Comparison of ENCODE assay signal across 2 cellular contexts in the genomic region with DNA sequence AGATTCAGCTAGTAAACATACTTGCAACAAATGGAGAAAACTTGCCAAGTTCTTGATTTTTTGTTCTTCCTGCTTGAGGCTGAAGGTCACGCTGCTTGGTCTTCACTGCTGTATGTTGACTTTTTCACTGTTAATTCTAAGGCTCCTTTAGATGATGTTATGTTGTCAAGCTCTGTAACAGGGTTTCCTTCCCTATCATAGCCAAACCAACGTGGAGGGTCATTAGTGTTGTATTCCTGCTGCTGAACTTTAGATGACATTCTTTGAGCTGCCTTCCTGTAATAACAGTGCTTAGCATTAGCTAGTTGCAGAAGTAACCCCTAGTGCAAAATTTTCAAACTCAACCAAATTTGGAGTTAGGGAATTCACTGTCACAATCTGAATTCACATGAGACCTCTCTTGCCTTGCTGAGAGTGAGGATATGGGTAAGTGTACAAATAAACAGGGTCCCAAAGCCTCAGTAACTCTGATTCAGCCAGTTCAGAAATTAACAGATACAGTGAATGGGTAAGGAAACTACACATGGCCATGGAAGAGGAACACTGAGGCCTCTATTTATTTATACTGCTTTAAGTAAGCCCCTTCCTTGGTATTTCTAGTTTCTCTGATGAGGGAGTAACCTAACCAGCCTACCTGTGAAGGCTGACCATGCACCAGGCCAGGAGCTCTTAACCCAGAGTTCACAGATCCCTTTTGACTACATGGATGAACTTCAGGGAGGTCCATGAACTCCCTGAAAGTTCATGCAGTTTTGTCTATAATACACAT.
TF ChIP-seq lines count a peak whose summit lies in the region.

No MANE protein-coding gene starts in this region.

TF ChIP-seq in SK-N-SH, 30 proteins besides CTCF, POLR2A, EP300 and RAD21 (continued from another document):
- TF ChIP-seq TAF1 (IDR thresholded peaks at IDR 0.05; ENCODE audit: borderline replicate concordance, low read depth, low read length) (no peak), MXI1 (IDR thresholded peaks at IDR 0.05; ENCODE audit: low read depth, low read length) (no peak), TEAD4 (IDR thresholded peaks at IDR 0.05; ENCODE audit: borderline replicate concordance, insufficient read depth) (no peak), GABPA (IDR thresholded peaks at IDR 0.05; ENCODE audit: low read depth) (no peak), MEF2A (IDR thresholded peaks at IDR 0.05; ENCODE audit: borderline replicate concordance, low read depth) (no peak)
- TF ChIP-seq, protein P1, sequence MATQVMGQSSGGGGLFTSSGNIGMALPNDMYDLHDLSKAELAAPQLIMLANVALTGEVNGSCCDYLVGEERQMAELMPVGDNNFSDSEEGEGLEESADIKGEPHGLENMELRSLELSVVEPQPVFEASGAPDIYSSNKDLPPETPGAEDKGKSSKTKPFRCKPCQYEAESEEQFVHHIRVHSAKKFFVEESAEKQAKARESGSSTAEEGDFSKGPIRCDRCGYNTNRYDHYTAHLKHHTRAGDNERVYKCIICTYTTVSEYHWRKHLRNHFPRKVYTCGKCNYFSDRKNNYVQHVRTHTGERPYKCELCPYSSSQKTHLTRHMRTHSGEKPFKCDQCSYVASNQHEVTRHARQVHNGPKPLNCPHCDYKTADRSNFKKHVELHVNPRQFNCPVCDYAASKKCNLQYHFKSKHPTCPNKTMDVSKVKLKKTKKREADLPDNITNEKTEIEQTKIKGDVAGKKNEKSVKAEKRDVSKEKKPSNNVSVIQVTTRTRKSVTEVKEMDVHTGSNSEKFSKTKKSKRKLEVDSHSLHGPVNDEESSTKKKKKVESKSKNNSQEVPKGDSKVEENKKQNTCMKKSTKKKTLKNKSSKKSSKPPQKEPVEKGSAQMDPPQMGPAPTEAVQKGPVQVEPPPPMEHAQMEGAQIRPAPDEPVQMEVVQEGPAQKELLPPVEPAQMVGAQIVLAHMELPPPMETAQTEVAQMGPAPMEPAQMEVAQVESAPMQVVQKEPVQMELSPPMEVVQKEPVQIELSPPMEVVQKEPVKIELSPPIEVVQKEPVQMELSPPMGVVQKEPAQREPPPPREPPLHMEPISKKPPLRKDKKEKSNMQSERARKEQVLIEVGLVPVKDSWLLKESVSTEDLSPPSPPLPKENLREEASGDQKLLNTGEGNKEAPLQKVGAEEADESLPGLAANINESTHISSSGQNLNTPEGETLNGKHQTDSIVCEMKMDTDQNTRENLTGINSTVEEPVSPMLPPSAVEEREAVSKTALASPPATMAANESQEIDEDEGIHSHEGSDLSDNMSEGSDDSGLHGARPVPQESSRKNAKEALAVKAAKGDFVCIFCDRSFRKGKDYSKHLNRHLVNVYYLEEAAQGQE (IDR thresholded peaks at IDR 0.05; ENCODE audit: low read depth, low read length), result no peak
- TF ChIP-seq, protein P2, sequence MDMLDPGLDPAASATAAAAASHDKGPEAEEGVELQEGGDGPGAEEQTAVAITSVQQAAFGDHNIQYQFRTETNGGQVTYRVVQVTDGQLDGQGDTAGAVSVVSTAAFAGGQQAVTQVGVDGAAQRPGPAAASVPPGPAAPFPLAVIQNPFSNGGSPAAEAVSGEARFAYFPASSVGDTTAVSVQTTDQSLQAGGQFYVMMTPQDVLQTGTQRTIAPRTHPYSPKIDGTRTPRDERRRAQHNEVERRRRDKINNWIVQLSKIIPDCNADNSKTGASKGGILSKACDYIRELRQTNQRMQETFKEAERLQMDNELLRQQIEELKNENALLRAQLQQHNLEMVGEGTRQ (IDR thresholded peaks at IDR 0.05; ENCODE audit: borderline replicate concordance, low read depth, low read length), result no peak
TF ChIP-seq in SK-N-SH: peak in this region for 0.

TF ChIP-seq in SK-N-SH treated with all-trans-retinoic acid at 6 μM for 48 hours, 23 proteins besides CTCF, POLR2A, EP300 and RAD21 (continued from another document):
- TF ChIP-seq, protein P3, sequence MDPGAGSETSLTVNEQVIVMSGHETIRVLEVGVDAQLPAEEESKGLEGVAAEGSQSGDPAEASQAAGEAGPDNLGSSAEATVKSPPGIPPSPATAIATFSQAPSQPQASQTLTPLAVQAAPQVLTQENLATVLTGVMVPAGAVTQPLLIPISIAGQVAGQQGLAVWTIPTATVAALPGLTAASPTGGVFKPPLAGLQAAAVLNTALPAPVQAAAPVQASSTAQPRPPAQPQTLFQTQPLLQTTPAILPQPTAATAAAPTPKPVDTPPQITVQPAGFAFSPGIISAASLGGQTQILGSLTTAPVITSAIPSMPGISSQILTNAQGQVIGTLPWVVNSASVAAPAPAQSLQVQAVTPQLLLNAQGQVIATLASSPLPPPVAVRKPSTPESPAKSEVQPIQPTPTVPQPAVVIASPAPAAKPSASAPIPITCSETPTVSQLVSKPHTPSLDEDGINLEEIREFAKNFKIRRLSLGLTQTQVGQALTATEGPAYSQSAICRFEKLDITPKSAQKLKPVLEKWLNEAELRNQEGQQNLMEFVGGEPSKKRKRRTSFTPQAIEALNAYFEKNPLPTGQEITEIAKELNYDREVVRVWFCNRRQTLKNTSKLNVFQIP (CRISPR knock-in tag; IDR thresholded peaks at IDR 0.05; ENCODE audit: borderline replicate concordance, low read depth), result no peak
- TF ChIP-seq SNAI2 (CRISPR knock-in tag; IDR thresholded peaks at IDR 0.05) (no peak), TCF4 (CRISPR knock-in tag; IDR thresholded peaks at IDR 0.05; ENCODE audit: borderline replicate concordance) (no peak), ZC3H10 (CRISPR knock-in tag; IDR thresholded peaks at IDR 0.05) (no peak), ISL1 (CRISPR knock-in tag; IDR thresholded peaks at IDR 0.05) (no peak), ZNF8 (CRISPR knock-in tag; IDR thresholded peaks at IDR 0.05) (no peak), BACH2 (CRISPR knock-in tag; IDR thresholded peaks at IDR 0.05; ENCODE audit: borderline replicate concordance) (no peak), OSR1 (CRISPR knock-in tag; IDR thresholded peaks at IDR 0.05) (no peak), PPARA (CRISPR knock-in tag; IDR thresholded peaks at IDR 0.05; ENCODE audit: borderline replicate concordance) (no peak)
- TF ChIP-seq, protein P4, sequence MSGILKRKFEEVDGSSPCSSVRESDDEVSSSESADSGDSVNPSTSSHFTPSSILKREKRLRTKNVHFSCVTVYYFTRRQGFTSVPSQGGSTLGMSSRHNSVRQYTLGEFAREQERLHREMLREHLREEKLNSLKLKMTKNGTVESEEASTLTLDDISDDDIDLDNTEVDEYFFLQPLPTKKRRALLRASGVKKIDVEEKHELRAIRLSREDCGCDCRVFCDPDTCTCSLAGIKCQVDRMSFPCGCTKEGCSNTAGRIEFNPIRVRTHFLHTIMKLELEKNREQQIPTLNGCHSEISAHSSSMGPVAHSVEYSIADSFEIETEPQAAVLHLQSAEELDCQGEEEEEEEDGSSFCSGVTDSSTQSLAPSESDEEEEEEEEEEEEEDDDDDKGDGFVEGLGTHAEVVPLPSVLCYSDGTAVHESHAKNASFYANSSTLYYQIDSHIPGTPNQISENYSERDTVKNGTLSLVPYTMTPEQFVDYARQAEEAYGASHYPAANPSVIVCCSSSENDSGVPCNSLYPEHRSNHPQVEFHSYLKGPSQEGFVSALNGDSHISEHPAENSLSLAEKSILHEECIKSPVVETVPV (CRISPR knock-in tag; IDR thresholded peaks at IDR 0.05), result no peak
- TF ChIP-seq, protein P5, sequence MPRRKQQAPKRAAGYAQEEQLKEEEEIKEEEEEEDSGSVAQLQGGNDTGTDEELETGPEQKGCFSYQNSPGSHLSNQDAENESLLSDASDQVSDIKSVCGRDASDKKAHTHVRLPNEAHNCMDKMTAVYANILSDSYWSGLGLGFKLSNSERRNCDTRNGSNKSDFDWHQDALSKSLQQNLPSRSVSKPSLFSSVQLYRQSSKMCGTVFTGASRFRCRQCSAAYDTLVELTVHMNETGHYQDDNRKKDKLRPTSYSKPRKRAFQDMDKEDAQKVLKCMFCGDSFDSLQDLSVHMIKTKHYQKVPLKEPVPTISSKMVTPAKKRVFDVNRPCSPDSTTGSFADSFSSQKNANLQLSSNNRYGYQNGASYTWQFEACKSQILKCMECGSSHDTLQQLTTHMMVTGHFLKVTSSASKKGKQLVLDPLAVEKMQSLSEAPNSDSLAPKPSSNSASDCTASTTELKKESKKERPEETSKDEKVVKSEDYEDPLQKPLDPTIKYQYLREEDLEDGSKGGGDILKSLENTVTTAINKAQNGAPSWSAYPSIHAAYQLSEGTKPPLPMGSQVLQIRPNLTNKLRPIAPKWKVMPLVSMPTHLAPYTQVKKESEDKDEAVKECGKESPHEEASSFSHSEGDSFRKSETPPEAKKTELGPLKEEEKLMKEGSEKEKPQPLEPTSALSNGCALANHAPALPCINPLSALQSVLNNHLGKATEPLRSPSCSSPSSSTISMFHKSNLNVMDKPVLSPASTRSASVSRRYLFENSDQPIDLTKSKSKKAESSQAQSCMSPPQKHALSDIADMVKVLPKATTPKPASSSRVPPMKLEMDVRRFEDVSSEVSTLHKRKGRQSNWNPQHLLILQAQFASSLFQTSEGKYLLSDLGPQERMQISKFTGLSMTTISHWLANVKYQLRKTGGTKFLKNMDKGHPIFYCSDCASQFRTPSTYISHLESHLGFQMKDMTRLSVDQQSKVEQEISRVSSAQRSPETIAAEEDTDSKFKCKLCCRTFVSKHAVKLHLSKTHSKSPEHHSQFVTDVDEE (CRISPR knock-in tag; IDR thresholded peaks at IDR 0.05), result no peak
- TF ChIP-seq, protein P6, sequence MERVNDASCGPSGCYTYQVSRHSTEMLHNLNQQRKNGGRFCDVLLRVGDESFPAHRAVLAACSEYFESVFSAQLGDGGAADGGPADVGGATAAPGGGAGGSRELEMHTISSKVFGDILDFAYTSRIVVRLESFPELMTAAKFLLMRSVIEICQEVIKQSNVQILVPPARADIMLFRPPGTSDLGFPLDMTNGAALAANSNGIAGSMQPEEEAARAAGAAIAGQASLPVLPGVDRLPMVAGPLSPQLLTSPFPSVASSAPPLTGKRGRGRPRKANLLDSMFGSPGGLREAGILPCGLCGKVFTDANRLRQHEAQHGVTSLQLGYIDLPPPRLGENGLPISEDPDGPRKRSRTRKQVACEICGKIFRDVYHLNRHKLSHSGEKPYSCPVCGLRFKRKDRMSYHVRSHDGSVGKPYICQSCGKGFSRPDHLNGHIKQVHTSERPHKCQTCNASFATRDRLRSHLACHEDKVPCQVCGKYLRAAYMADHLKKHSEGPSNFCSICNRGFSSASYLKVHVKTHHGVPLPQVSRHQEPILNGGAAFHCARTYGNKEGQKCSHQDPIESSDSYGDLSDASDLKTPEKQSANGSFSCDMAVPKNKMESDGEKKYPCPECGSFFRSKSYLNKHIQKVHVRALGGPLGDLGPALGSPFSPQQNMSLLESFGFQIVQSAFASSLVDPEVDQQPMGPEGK (CRISPR knock-in tag; IDR thresholded peaks at IDR 0.05; ENCODE audit: borderline replicate concordance), result no peak
